In genomic region chr19:2044709-2045500, GRCh38 we compare ENCODE assay signal across 1 cellular context.
TF ChIP-seq lines count a peak whose summit lies in the region.

No MANE protein-coding gene starts in this region.

TF ChIP-seq in K562, 482 proteins besides CTCF, POLR2A, EP300 and RAD21 (continues in another document):
- TF ChIP-seq KDM1A (IDR thresholded peaks at IDR 0.05): no peak
- no peak for TF ChIP-seq CCAR2 (IDR thresholded peaks at IDR 0.05; ENCODE audit: low read depth, low read length)
- TF ChIP-seq TAF15 (IDR thresholded peaks at IDR 0.05; ENCODE audit: low read depth, low read length): no peak
- TF ChIP-seq RBM34 (IDR thresholded peaks at IDR 0.05; ENCODE audit: borderline replicate concordance, insufficient read depth, low read length): no peak
- TF ChIP-seq HNRNPUL1 (IDR thresholded peaks at IDR 0.05; ENCODE audit: low read length): no peak
- TF ChIP-seq GATAD2B (IDR thresholded peaks at IDR 0.05; ENCODE audit: borderline replicate concordance): no peak
- no peak for TF ChIP-seq DEAF1 (CRISPR knock-in tag; IDR thresholded peaks at IDR 0.05)
- TF ChIP-seq FOXK1 (CRISPR knock-in tag; IDR thresholded peaks at IDR 0.05; ENCODE audit: borderline replicate concordance): no peak
- TF ChIP-seq ZNF24 (IDR thresholded peaks at IDR 0.05): no peak
- 0 out of 2 replicates have a peak, but pooled peaks have one; percentile 29 for TF ChIP-seq BCOR (IDR thresholded peaks at IDR 0.05)
- TF ChIP-seq ZFP36 (IDR thresholded peaks at IDR 0.05; ENCODE audit: low read depth, low read length, partially characterized antibody): peak; percentile 93
- TF ChIP-seq ZNF133 (CRISPR knock-in tag; IDR thresholded peaks at IDR 0.05): no peak
- TF ChIP-seq ID3 (CRISPR knock-in tag; IDR thresholded peaks at IDR 0.05): no peak
- TF ChIP-seq ID3 (tag; IDR thresholded peaks at IDR 0.05): no peak
- no peak for TF ChIP-seq ZC3H4 (CRISPR knock-in tag; IDR thresholded peaks at IDR 0.05; ENCODE audit: borderline replicate concordance)
- TF ChIP-seq CBFA2T2 (conservative IDR thresholded peaks at IDR 0.05): no peak
- TF ChIP-seq ZNF644 (tag; IDR thresholded peaks at IDR 0.05; ENCODE audit: low read depth): no peak
- TF ChIP-seq PTRF (tag; IDR thresholded peaks at IDR 0.05): no peak
- peak; percentile 9 for TF ChIP-seq POLR2B (IDR thresholded peaks at IDR 0.05; ENCODE audit: low read depth, partially characterized antibody)
- no peak for TF ChIP-seq ARNT (IDR thresholded peaks at IDR 0.05)
- no peak for TF ChIP-seq ZNF318 (IDR thresholded peaks at IDR 0.05; ENCODE audit: borderline replicate concordance in 1 of 2, low read depth in 1 of 2)
- TF ChIP-seq ZNF717 (CRISPR knock-in tag; IDR thresholded peaks at IDR 0.05): no peak
- peak; percentile 21; the same call in 1 of the 2 replicates for TF ChIP-seq SUPT5H (IDR thresholded peaks at IDR 0.05)
- no peak for TF ChIP-seq RREB1 (CRISPR knock-in tag; IDR thresholded peaks at IDR 0.05)
- no peak for TF ChIP-seq EP400 (IDR thresholded peaks at IDR 0.05)
- TF ChIP-seq ZNF668 (CRISPR knock-in tag; IDR thresholded peaks at IDR 0.05): no peak
- TF ChIP-seq POLR2G (IDR thresholded peaks at IDR 0.05; ENCODE audit: low read depth, low read length): peak; percentile 46
- TF ChIP-seq ZKSCAN1 (IDR thresholded peaks at IDR 0.05; ENCODE audit: low read depth, low read length): no peak
- TF ChIP-seq CTBP1 (IDR thresholded peaks at IDR 0.05; ENCODE audit: borderline replicate concordance): no peak
- no peak for TF ChIP-seq MTA1 (IDR thresholded peaks at IDR 0.05; ENCODE audit: borderline replicate concordance)
- TF ChIP-seq ETV6 (IDR thresholded peaks at IDR 0.05; ENCODE audit: borderline replicate concordance in 1 of 2, low read depth in 2 of 2, low read length in 1 of 2): no peak
- no peak for TF ChIP-seq ETV6 (CRISPR knock-in tag; IDR thresholded peaks at IDR 0.05; ENCODE audit: borderline replicate concordance)
- no peak for TF ChIP-seq MECOM (CRISPR knock-in tag; IDR thresholded peaks at IDR 0.05)
- peak; percentile 60 for TF ChIP-seq RBFOX2 (IDR thresholded peaks at IDR 0.05; ENCODE audit: low read depth, low read length)
- TF ChIP-seq ZNF431 (CRISPR knock-in tag; IDR thresholded peaks at IDR 0.05): no peak
- no peak for TF ChIP-seq IRF2 (CRISPR knock-in tag; IDR thresholded peaks at IDR 0.05)
- no peak for TF ChIP-seq ARID3A (IDR thresholded peaks at IDR 0.05; ENCODE audit: borderline replicate concordance, low read depth, low read length)
- no peak for TF ChIP-seq TEAD1 (CRISPR knock-in tag; IDR thresholded peaks at IDR 0.05)
- no peak for TF ChIP-seq ZNF79 (CRISPR knock-in tag; IDR thresholded peaks at IDR 0.05; ENCODE audit: low read depth)
- no peak for TF ChIP-seq DDX20 (tag; IDR thresholded peaks at IDR 0.05; ENCODE audit: low read depth)
- no peak for TF ChIP-seq ZNF384 (IDR thresholded peaks at IDR 0.05; ENCODE audit: low read depth, low read length)
- no peak for TF ChIP-seq TAL1 (IDR thresholded peaks at IDR 0.05)
- TF ChIP-seq RFX7 (CRISPR knock-in tag; IDR thresholded peaks at IDR 0.05): no peak
- TF ChIP-seq NR2C1 (IDR thresholded peaks at IDR 0.05): no peak
- no peak for TF ChIP-seq NR2C1 (tag; IDR thresholded peaks at IDR 0.05)
- peak; percentile 10 for TF ChIP-seq CCNT2 (IDR thresholded peaks at IDR 0.05; ENCODE audit: borderline replicate concordance, extremely low read depth, insufficient read length, low read depth, low read length)
- TF ChIP-seq MTA3 (IDR thresholded peaks at IDR 0.05; ENCODE audit: borderline replicate concordance): no peak
- TF ChIP-seq HLTF (IDR thresholded peaks at IDR 0.05): no peak
- no peak for TF ChIP-seq ZHX1 (conservative IDR thresholded peaks at IDR 0.05; ENCODE audit: low read length)
- no peak for TF ChIP-seq RBM17 (IDR thresholded peaks at IDR 0.05; ENCODE audit: borderline replicate concordance, low read depth, low read length)
- no peak for TF ChIP-seq SAFB (IDR thresholded peaks at IDR 0.05; ENCODE audit: borderline replicate concordance, low read depth, low read length)
- TF ChIP-seq CEBPG (CRISPR knock-in tag; IDR thresholded peaks at IDR 0.05): no peak
- no peak for TF ChIP-seq CEBPG (tag; conservative IDR thresholded peaks at IDR 0.05 in 1 of 2, IDR thresholded peaks at IDR 0.05 in 1 of 2)
